ENCODE assay signal across 21 cellular contexts in genomic region chr9:104740596-104740995, GRCh38. TPM values are rescaled to one million over a fixed set of nuclear protein-coding genes. Genes with fewer than 3 reads are reported as not detected.
DNase-seq lines count a peak whose midpoint lies in the region; ATAC-seq, FAIRE-seq and TF ChIP-seq lines count a peak whose summit lies in the region.
"Had no signal": no experiment of that assay in that cellular context is flagged by ENCODE, and none has a peak within 500 bp of the region (broad histone marks: within the 10 kb centered on the region; RNA-seq: fewer than 3 reads in every experiment).

No MANE protein-coding gene starts in this region.

- H3K9me3 ChIP-seq in SK-N-MC (ENCODE audit: low read depth, low read length), result no peaks in the 10 kb centered on the region
- no peaks in the 10 kb centered on the region for H3K9me3 ChIP-seq in uterus
- H3K9me3 ChIP-seq: colonic mucosa had no signal

- peak overlapping the region; percentile 19; the same call in 1 of the 2 replicates for H3K4me3 ChIP-seq in SK-N-MC
- no peak overlapping the region for H3K4me3 ChIP-seq in uterus
- H3K4me3 ChIP-seq: colonic mucosa, GM23338 had no signal

- peak overlapping the region; percentile 28 for H3K27ac Mint-ChIP-seq in activated naive CD8-positive, alpha-beta T cell
- no peak overlapping the region for H3K27ac Mint-ChIP-seq in activated naive CD8-positive, alpha-beta T cell treated with anti-CD3 and anti-CD28 coated beads for 36 hours
- peak overlapping the region; percentile 64 for H3K27ac Mint-ChIP-seq in stimulated activated memory B cell treated with anti-CD40 and anti-IgM and Interleukin-4, amounts not matched to agents 10 μg/mL and 1 μg/mL and 100 μg/mL, for 72 hours
- H3K27ac Mint-ChIP-seq: activated naive CD4-positive, alpha-beta T cell treated with anti-CD3 and anti-CD28 coated beads, Interleukin-2, amount 50 U/mL, for 72 hours; GM23338 had no signal

- H3K4me1 Mint-ChIP-seq in activated naive CD8-positive, alpha-beta T cell (ENCODE audit: low read depth), result peaks cover 2% of the 10 kb centered on the region
- H3K4me1 Mint-ChIP-seq in activated naive CD8-positive, alpha-beta T cell treated with anti-CD3 and anti-CD28 coated beads for 36 hours, result peaks cover 6% of the 10 kb centered on the region
- peaks cover 20% of the 10 kb centered on the region for H3K4me1 Mint-ChIP-seq in stimulated activated memory B cell treated with anti-CD40 and anti-IgM and Interleukin-4, amounts not matched to agents 10 μg/mL and 1 μg/mL and 100 μg/mL, for 72 hours

- TF ChIP-seq CTCF in uterus (IDR thresholded peaks at IDR 0.05), result no peak

- FAIRE-seq in GM12891 (lab: Jason Lieb, UNC), result no peak
- FAIRE-seq: A204.1, TTC549 had no signal

- H3K36me3 Mint-ChIP-seq in activated naive CD8-positive, alpha-beta T cell, result no peaks in the 10 kb centered on the region
- no peaks in the 10 kb centered on the region for H3K36me3 Mint-ChIP-seq in activated naive CD8-positive, alpha-beta T cell treated with anti-CD3 and anti-CD28 coated beads for 36 hours
- H3K36me3 Mint-ChIP-seq in stimulated activated memory B cell treated with anti-CD40 and anti-IgM and Interleukin-4, amounts not matched to agents 10 μg/mL and 1 μg/mL and 100 μg/mL, for 72 hours, result no peaks in the 10 kb centered on the region
- H3K36me3 Mint-ChIP-seq: activated naive CD4-positive, alpha-beta T cell treated with anti-CD3 and anti-CD28 coated beads, Interleukin-2, amount 50 U/mL, for 72 hours had no signal

- TF ChIP-seq POLR2A in uterus (IDR thresholded peaks at IDR 0.05), result no peak
- no peak for TF ChIP-seq POLR2A in GM12891 (IDR thresholded peaks at IDR 0.05; ENCODE audit: low read depth, low read length)

- no peaks in the 10 kb centered on the region for H3K4me1 ChIP-seq in uterus
- H3K4me1 ChIP-seq: colonic mucosa had no signal

- ATAC-seq in stimulated activated memory B cell treated with anti-CD40 and anti-IgM and Interleukin-4, amounts not matched to agents 10 μg/mL and 1 μg/mL and 100 μg/mL, for 72 hours, result no peak
- ATAC-seq: activated naive CD4-positive, alpha-beta T cell treated with anti-CD3 and anti-CD28 coated beads, Interleukin-2, amount 50 U/mL, for 72 hours; GM23338 had no signal

- H3K27ac ChIP-seq in SK-N-MC (peak overlapping the region; percentile 88), uterus (no peak overlapping the region)
- H3K27ac ChIP-seq: colonic mucosa had no signal

- intact Hi-C loops in uterus (cut with DNase I; ENCODE audit: low total_unique reads), result no loop called here

- H3K9me3 Mint-ChIP-seq in activated naive CD8-positive, alpha-beta T cell (ENCODE audit: low read depth), result no peaks in the 10 kb centered on the region
- H3K9me3 Mint-ChIP-seq in activated naive CD8-positive, alpha-beta T cell treated with anti-CD3 and anti-CD28 coated beads for 36 hours, result no peaks in the 10 kb centered on the region
- no peaks in the 10 kb centered on the region for H3K9me3 Mint-ChIP-seq in stimulated activated memory B cell treated with anti-CD40 and anti-IgM and Interleukin-4, amounts not matched to agents 10 μg/mL and 1 μg/mL and 100 μg/mL, for 72 hours
- H3K9me3 Mint-ChIP-seq: activated naive CD4-positive, alpha-beta T cell treated with anti-CD3 and anti-CD28 coated beads, Interleukin-2, amount 50 U/mL, for 72 hours; GM23338 had no signal

- no peaks in the 10 kb centered on the region for H3K27me3 Mint-ChIP-seq in activated naive CD8-positive, alpha-beta T cell
- H3K27me3 Mint-ChIP-seq in activated naive CD8-positive, alpha-beta T cell treated with anti-CD3 and anti-CD28 coated beads for 36 hours, result no peaks in the 10 kb centered on the region
- H3K27me3 Mint-ChIP-seq in stimulated activated memory B cell treated with anti-CD40 and anti-IgM and Interleukin-4, amounts not matched to agents 10 μg/mL and 1 μg/mL and 100 μg/mL, for 72 hours, result no peaks in the 10 kb centered on the region

- no peaks in the 10 kb centered on the region for H3K27me3 ChIP-seq in uterus
- H3K27me3 ChIP-seq: colonic mucosa had no signal

- no peaks in the 10 kb centered on the region for H3K36me3 ChIP-seq in SK-N-MC (ENCODE audit: insufficient read depth, low read length)
- H3K36me3 ChIP-seq in uterus, result no peaks in the 10 kb centered on the region
- H3K36me3 ChIP-seq: colonic mucosa had no signal

- no peak overlapping the region for H3K4me3 Mint-ChIP-seq in activated naive CD8-positive, alpha-beta T cell
- H3K4me3 Mint-ChIP-seq in activated naive CD8-positive, alpha-beta T cell treated with anti-CD3 and anti-CD28 coated beads for 36 hours, result no peak overlapping the region
- H3K4me3 Mint-ChIP-seq in stimulated activated memory B cell treated with anti-CD40 and anti-IgM and Interleukin-4, amounts not matched to agents 10 μg/mL and 1 μg/mL and 100 μg/mL, for 72 hours, result no peak overlapping the region
- H3K4me3 Mint-ChIP-seq: GM23338 had no signal

- DNase-seq in activated naive CD8-positive, alpha-beta T cell treated with anti-CD3 and anti-CD28 coated beads for 36 hours, result no peak
- DNase-seq in SK-N-MC (ENCODE audit: low read depth, low spot score) (peak; percentile 68), fibroblast of gingiva (ENCODE audit: low read depth) (peak; percentile 56), uterus (no peak), GM12891 (ENCODE audit: insufficient read length, low spot score) (no peak)
- DNase-seq in activated CD4-positive, alpha-beta T cell treated with anti-CD3 and anti-CD28 coated beads for 1 hour, result no peak
- DNase-seq: activated CD8-positive, alpha-beta memory T cell treated with anti-CD3 and anti-CD28 coated beads, Interleukin-2, amount 50 U/mL, for 4 hours; colonic mucosa; DMS53; Karpas-422; NCI-H187 treated with DMSO at 0.1 percent for 48 hours; NCI-H748 treated with DMSO at 0.1 percent for 48 hours had no signal

- H3K9ac ChIP-seq in SK-N-MC (ENCODE audit: insufficient read length), result no peak overlapping the region

TF ChIP-seq in GM12891, 5 proteins besides CTCF, POLR2A, EP300 and RAD21:
- no peak for TF ChIP-seq TAF1 (IDR thresholded peaks at IDR 0.05; ENCODE audit: low read depth, low read length)
- TF ChIP-seq SPI1 (IDR thresholded peaks at IDR 0.05; ENCODE audit: low read depth, low read length), result no peak
- no peak for TF ChIP-seq PAX5 (IDR thresholded peaks at IDR 0.05; ENCODE audit: insufficient read depth, low read length, severe bottlenecking)

RNA-seq across cellular contexts. Expression of gene NIPSNAP3A, which starts 6.9 kb away (rescaled TPM):
- total RNA-seq in activated naive CD8-positive, alpha-beta T cell treated with anti-CD3 and anti-CD28 coated beads for 36 hours, result 10 to 100 TPM; 11.2 to 11.3 TPM
- 10 to 100 TPM; 22.6 to 63.2 (median 43.3) TPM for total RNA-seq in uterus
- polyA plus RNA-seq in GM12891 (2012; ENCODE audit: low read depth, missing spikeins), result 14.6 TPM

RNA-seq across cellular contexts. Expression of gene NIPSNAP3B, which starts 23.3 kb away (rescaled TPM):
- under 1 TPM; 0.23 to 0.88 TPM for total RNA-seq in activated naive CD8-positive, alpha-beta T cell treated with anti-CD3 and anti-CD28 coated beads for 36 hours
- 10 to 100 TPM in 1 of 4 donors, 1 to 10 TPM in 2, under 1 TPM in 1; 0.51 to 16.9 (median 4.7) TPM for total RNA-seq in uterus
- 0.89 TPM for polyA plus RNA-seq in GM12891 (2012; ENCODE audit: low read depth, missing spikeins)

RNA-seq across cellular contexts. Expression of gene OR13D1, which starts 46.3 kb away (rescaled TPM):
- not detected for total RNA-seq in activated naive CD8-positive, alpha-beta T cell treated with anti-CD3 and anti-CD28 coated beads for 36 hours
- not detected for total RNA-seq in uterus
- polyA plus RNA-seq in GM12891 (2012; ENCODE audit: low read depth, missing spikeins), result not detected
- total RNA-seq: activated naive CD4-positive, alpha-beta T cell treated with anti-CD3 and anti-CD28 coated beads, Interleukin-2, amount 50 U/mL, for 72 hours; colonic mucosa; fibroblast of villous mesenchyme; GM23338; mucosa of gallbladder had no signal
- polyA plus RNA-seq: GM23338, thymus had no signal

Comparison
In these comparisons a context has a peak if more than half of its experiments do, and no peak if none do; other contexts are left out.
1. DNase-seq: peak in SK-N-MC (single experiment) and fibroblast of gingiva (single experiment); none in activated naive CD8-positive, alpha-beta T cell treated with anti-CD3 and anti-CD28 coated beads for 36 hours (single experiment), uterus (0 of 2), GM12891 (single experiment) and activated CD4-positive, alpha-beta T cell treated with anti-CD3 and anti-CD28 coated beads for 1 hour (single experiment).